Comparison of ENCODE assay signal across 1 cellular context in genomic region chr16:31397101-31397660, GRCh38.
TF ChIP-seq lines count a peak whose summit lies in the region.

No MANE protein-coding gene starts in this region.

TF ChIP-seq in IMR-90, 13 proteins besides CTCF, POLR2A, EP300 and RAD21:
- TF ChIP-seq RCOR1 (IDR thresholded peaks at IDR 0.05; ENCODE audit: insufficient replicate concordance, low read length) (no peak), MXI1 (IDR thresholded peaks at IDR 0.05; ENCODE audit: borderline replicate concordance, low read depth, low read length) (no peak), SMC3 (IDR thresholded peaks at IDR 0.05; ENCODE audit: low read depth, low read length) (no peak), ELK1 (IDR thresholded peaks at IDR 0.05; ENCODE audit: borderline replicate concordance, low read depth, low read length) (no peak), NFE2L2 (IDR thresholded peaks at IDR 0.05; ENCODE audit: low read depth, low read length) (no peak), USF2 (IDR thresholded peaks at IDR 0.05; ENCODE audit: low read depth, low read length) (no peak), MAZ (IDR thresholded peaks at IDR 0.05; ENCODE audit: borderline replicate concordance, low read depth, low read length) (no peak), CHD1 (IDR thresholded peaks at IDR 0.05; ENCODE audit: low read depth, low read length) (no peak), CEBPB (IDR thresholded peaks at IDR 0.05; ENCODE audit: low read depth, low read length) (no peak), BHLHE40 (IDR thresholded peaks at IDR 0.05; ENCODE audit: low read depth, low read length) (no peak), RFX5 (IDR thresholded peaks at IDR 0.05; ENCODE audit: low read depth, low read length) (no peak), FOS (IDR thresholded peaks at IDR 0.05; ENCODE audit: low read depth, low read length) (no peak)
